19 cellular contexts compared by ENCODE assay signal in genomic region chr17:71378036-71378435, GRCh38.
A peak's percentile ranks its signal among the peaks of the same experiment; 100 is the strongest.
DNase-seq lines count a peak whose midpoint lies in the region; ATAC-seq, FAIRE-seq and TF ChIP-seq lines count a peak whose summit lies in the region.
"Had no signal": no experiment of that assay in that cellular context is flagged by ENCODE, and none has a peak within 500 bp of the region (broad histone marks: within the 10 kb centered on the region; RNA-seq: fewer than 3 reads in every experiment).

No MANE protein-coding gene starts in this region.

- H3K27me3 ChIP-seq in GM23338 (ENCODE audit: insufficient read depth) (no peaks in the 10 kb centered on the region), H1 (replicated peaks in 1 of 4; ENCODE audit: control insufficient read depth in 3 of 4, extremely low read depth in 1 of 4, insufficient read depth in 3 of 4, low read length in 3 of 4) (no peaks in the 10 kb centered on the region), osteoblast (ENCODE audit: insufficient read depth, low read length) (no peaks in the 10 kb centered on the region), adrenal gland (no peaks in the 10 kb centered on the region)
- no peaks in the 10 kb centered on the region for H3K27me3 ChIP-seq in CD4-positive, alpha-beta memory T cell (ENCODE audit: insufficient read depth, low read length)
- H3K27me3 ChIP-seq: BE2C had no signal

- H3K36me3 ChIP-seq in GM23338 (ENCODE audit: insufficient read depth) (no peaks in the 10 kb centered on the region), H1 (ENCODE audit: control insufficient read depth in 2 of 4, insufficient read depth in 4 of 4, low read length in 3 of 4) (no peaks in the 10 kb centered on the region), osteoblast (ENCODE audit: insufficient read depth, low read length) (no peaks in the 10 kb centered on the region), adrenal gland (replicated peaks in 1 of 2) (no peaks in the 10 kb centered on the region)
- H3K36me3 ChIP-seq in CD4-positive, alpha-beta memory T cell (ENCODE audit: insufficient read depth, low read length) = no peaks in the 10 kb centered on the region
- H3K36me3 ChIP-seq: BE2C, HAP-1 had no signal

- FAIRE-seq in H1 (lab: Jason Lieb, UNC) = no peak
- FAIRE-seq: G401.6 had no signal

- TF ChIP-seq CTCF in GM23338 (conservative IDR thresholded peaks at IDR 0.05; ENCODE audit: low read depth in 2 of 2) = no peak
- TF ChIP-seq CTCF in H1 (IDR thresholded peaks at IDR 0.05; ENCODE audit: control extremely low read depth in 1 of 3, insufficient read depth in 1 of 3, low read depth in 1 of 3, low read length in 3 of 3) = no peak
- TF ChIP-seq CTCF in osteoblast (IDR thresholded peaks at IDR 0.05; ENCODE audit: extremely low read depth, low read depth, low read length) = no peak
- TF ChIP-seq CTCF in adrenal gland (IDR thresholded peaks at IDR 0.05) = no peak

- no peak overlapping the region for H3K9ac ChIP-seq in H1 (replicated peaks in 1 of 4; ENCODE audit: extremely low read depth in 1 of 4, low read depth in 3 of 4, low read length in 3 of 4)

- no peak overlapping the region for H3K27ac Mint-ChIP-seq in GM23338
- no peak overlapping the region for H3K27ac Mint-ChIP-seq in CD4-positive, alpha-beta memory T cell

- ATAC-seq in GM23338 (no peak), GM21619 (IDR thresholded peaks at IDR 0.05; ENCODE audit: unreplicated experiment) (no peak)

- H3K4ac ChIP-seq in H1 (replicated peaks; ENCODE audit: insufficient read length, low read depth, low read length) = no peak overlapping the region

- intact Hi-C loops in adrenal gland (cut with DNase I) = no loop called here
- intact Hi-C loops in CD4-positive, alpha-beta memory T cell (cut with micrococcal nuclease) = no loop called here

- H4K8ac ChIP-seq in H1 (ENCODE audit: extremely low read depth, insufficient read depth, low read length) = no peak overlapping the region

- H4K20me1 ChIP-seq in GM23338 (replicated peaks; ENCODE audit: insufficient read depth) (no peaks in the 10 kb centered on the region), H1 (replicated peaks in 1 of 2; ENCODE audit: control insufficient read depth in 1 of 2, insufficient read depth in 2 of 2, low read length in 2 of 2) (no peaks in the 10 kb centered on the region), osteoblast (ENCODE audit: insufficient read depth, low read length) (no peaks in the 10 kb centered on the region)

- no peaks in the 10 kb centered on the region for H3K9me2 ChIP-seq in GM23338 (ENCODE audit: insufficient read depth)

- 84% methylated on average over 9 of the region's 9 CpGs; no CpG with 5 or more reads in 1 of the 2 experiments for WGBS in H1 (ENCODE audit: extremely low coverage in 1 of 2, insufficient coverage in 1 of 2, insufficient read length in 1 of 2, insufficient replicate concordance in 2 of 2, low coverage in 1 of 2, low lambda C conversion rate in 2 of 2, missing lambda C conversion rate in 1 of 2), 2 experiments
- 78 to 84% (median 79%) methylated on average over 9 of the region's 9 CpGs for WGBS in adrenal gland, 4 donors

- H3K23me2 ChIP-seq in H1 (ENCODE audit: low read depth, low read length) = no peaks in the 10 kb centered on the region

- no peak overlapping the region for H2BK5ac ChIP-seq in H1 (ENCODE audit: low read depth, low read length)

- no peaks in the 10 kb centered on the region for H3K4me1 Mint-ChIP-seq in GM23338
- H3K4me1 Mint-ChIP-seq in CD4-positive, alpha-beta memory T cell = no peaks in the 10 kb centered on the region

- H3K79me2 ChIP-seq in GM23338 (replicated peaks; ENCODE audit: insufficient read depth) = no peaks in the 10 kb centered on the region
- no peaks in the 10 kb centered on the region for H3K79me2 ChIP-seq in H1 (ENCODE audit: control insufficient read depth in 1 of 2, insufficient read depth in 2 of 2, low read length in 2 of 2)
- H3K79me2 ChIP-seq in osteoblast (ENCODE audit: insufficient read depth, low read length) = no peaks in the 10 kb centered on the region

- no peak overlapping the region for H2BK20ac ChIP-seq in H1 (ENCODE audit: low read length)

- CTCF ChIA-PET in H1 (lab: Charles Lee; ENCODE audit: partially characterized antibody) = interaction anchor here (0.7 kb wide), 1 partner anchor 289 kb away, joined by 3 read pairs; no protein-coding TSS in a partner anchor
- CTCF ChIA-PET in CD4-positive, alpha-beta memory T cell (lab: Charles Lee; ENCODE audit: partially characterized antibody) = no interaction called here

- H3K56ac ChIP-seq in H1 (replicated peaks; ENCODE audit: insufficient read length, low read depth, low read length) = no peak overlapping the region

- no peak overlapping the region for H2BK120ac ChIP-seq in H1 (replicated peaks; ENCODE audit: low read depth, low read length)

- H3K79me1 ChIP-seq in H1 (ENCODE audit: low read depth, low read length) = no peaks in the 10 kb centered on the region

- 0 out of 2 replicates have a peak overlapping the region, but pooled peaks have one; percentile 11 for H3K18ac ChIP-seq in H1 (ENCODE audit: extremely low read depth, low read length)

- H3K4me3 ChIP-seq in GM23338 = no peak overlapping the region
- H3K4me3 ChIP-seq in H1 (ENCODE audit: extremely low read depth in 1 of 4, insufficient read depth in 2 of 4, low read depth in 3 of 4, low read length in 4 of 4) = no peak overlapping the region
- peak overlapping the region; percentile 61 for H3K4me3 ChIP-seq in osteoblast (ENCODE audit: insufficient read depth, low read length)
- H3K4me3 ChIP-seq in adrenal gland = no peak overlapping the region
- no peak overlapping the region for H3K4me3 ChIP-seq in CD4-positive, alpha-beta memory T cell (ENCODE audit: low read length in 2 of 2)
- H3K4me3 ChIP-seq: HAP-1 had no signal

- H3K9me3 ChIP-seq in H1 (ENCODE audit: insufficient read depth in 2 of 2, low read depth in 1 of 2, low read length in 1 of 2) (peaks cover 2 to 4% of the 10 kb centered on the region in 2 experiments; a peak in 1 of 4 replicates), osteoblast (ENCODE audit: low read depth, low read length) (no peaks in the 10 kb centered on the region), adrenal gland (replicated peaks in 1 of 3) (no peaks in the 10 kb centered on the region)
- H3K9me3 ChIP-seq in CD4-positive, alpha-beta memory T cell (ENCODE audit: control insufficient read depth in 1 of 2, low read length in 2 of 2) = no peaks in the 10 kb centered on the region
- H3K9me3 ChIP-seq: BE2C had no signal

- H2AFZ ChIP-seq in GM23338 (peak overlapping the region; percentile 20; the same call in 1 of the 2 replicates), H1 (ENCODE audit: low read length) (0 out of 2 replicates have a peak overlapping the region, but pooled peaks have one; percentile 19), osteoblast (ENCODE audit: low read length) (peak overlapping the region; percentile 85)

- TF ChIP-seq EP300 in H1 (IDR thresholded peaks at IDR 0.05; ENCODE audit: borderline replicate concordance in 1 of 2, low read depth in 2 of 2, low read length in 2 of 2) = no peak

- no peak for TF ChIP-seq RAD21 in H1 (IDR thresholded peaks at IDR 0.05 in 1 of 2, conservative IDR thresholded peaks at IDR 0.05 in 1 of 2; ENCODE audit: low read depth in 2 of 2, low read length in 2 of 2)

- no peak overlapping the region for H3K4me3 Mint-ChIP-seq in GM23338
- H3K4me3 Mint-ChIP-seq in CD4-positive, alpha-beta memory T cell = no peak overlapping the region

- no peak for TF ChIP-seq POLR2A in H1 (IDR thresholded peaks at IDR 0.05; ENCODE audit: control extremely low read depth in 1 of 2, low read depth in 2 of 2, low read length in 2 of 2)
- no peak for TF ChIP-seq POLR2A in adrenal gland (IDR thresholded peaks at IDR 0.05)

- H3K27ac ChIP-seq in GM23338 (ENCODE audit: low read depth) = no peak overlapping the region
- no peak overlapping the region for H3K27ac ChIP-seq in H1 (ENCODE audit: low read depth, low read length)
- peak overlapping the region; percentile 38 for H3K27ac ChIP-seq in osteoblast (ENCODE audit: low read depth, low read length)
- H3K27ac ChIP-seq in adrenal gland = no peak overlapping the region
- H3K27ac ChIP-seq in CD4-positive, alpha-beta memory T cell (ENCODE audit: low read depth, low read length) = no peak overlapping the region

- no peak overlapping the region for H4K91ac ChIP-seq in H1 (replicated peaks; ENCODE audit: insufficient read length, low read length)

- H2AK5ac ChIP-seq in H1 (ENCODE audit: low read depth, low read length) = no peak overlapping the region

- H3K4me2 ChIP-seq in GM23338 = no peak overlapping the region
- no peak overlapping the region for H3K4me2 ChIP-seq in H1 (ENCODE audit: insufficient read depth in 1 of 2, low read depth in 2 of 2, low read length in 2 of 2)
- peak overlapping the region; percentile 82 for H3K4me2 ChIP-seq in osteoblast (ENCODE audit: insufficient read depth, low read length)

- no peak overlapping the region for H2BK15ac ChIP-seq in H1 (ENCODE audit: low read length)

- no peaks in the 10 kb centered on the region for H3K9me3 Mint-ChIP-seq in GM23338
- H3K9me3 Mint-ChIP-seq in CD4-positive, alpha-beta memory T cell = peaks cover 0 to 7% (median 3%) of the 10 kb centered on the region in 8 donors

- POLR2A ChIA-PET in H1 (lab: Charles Lee; ENCODE audit: partially characterized antibody) = no interaction called here
- POLR2A ChIA-PET in CD4-positive, alpha-beta memory T cell (lab: Charles Lee; ENCODE audit: partially characterized antibody) = no interaction called here

- no peak overlapping the region for H3K23ac ChIP-seq in H1 (ENCODE audit: insufficient read length)

- no peak overlapping the region for H2BK12ac ChIP-seq in H1 (ENCODE audit: low read depth, low read length)

- no peak overlapping the region for H4K5ac ChIP-seq in H1 (ENCODE audit: insufficient read length, low read depth, low read length)

- DNase-seq in AG20443 (ENCODE audit: low spot score) (peak; percentile 63), GM23338 (ENCODE audit: low spot score) (no peak), H1 (ENCODE audit: low read depth in 1 of 2, low spot score in 2 of 2) (no peak), osteoblast (ENCODE audit: insufficient read length, low spot score, missing footprints) (no peak), NCI-H2227 treated with DMSO at 0.1 percent for 48 hours (lab: John Stamatoyannopoulos, UW) (no peak), adrenal gland (no peak)
- DNase-seq in CD4-positive, alpha-beta memory T cell = no peak
- DNase-seq: BE2C, DMS 273 treated with DMSO at 0.1 percent for 48 hours, DMS79 treated with DMSO at 0.1 percent for 48 hours, Kasumi-1, NCI-H1694, NCI-H2081, NCI-H2171, NCI-H524 treated with DMSO at 0.1 percent for 48 hours, SHP77 had no signal

- no peak overlapping the region for H3K14ac ChIP-seq in H1 (ENCODE audit: insufficient read length)

- H3F3A ChIP-seq in GM23338 (replicated peaks; ENCODE audit: low read depth) = no peaks in the 10 kb centered on the region

- H3K4me1 ChIP-seq in GM23338 (ENCODE audit: insufficient read depth) (no peaks in the 10 kb centered on the region), H1 (replicated peaks in 1 of 4; ENCODE audit: control insufficient read depth in 3 of 4, insufficient read depth in 4 of 4, low read length in 3 of 4) (no peaks in the 10 kb centered on the region), osteoblast (ENCODE audit: insufficient read depth, low read length) (peaks cover 7% of the 10 kb centered on the region), adrenal gland (replicated peaks in 1 of 2) (no peaks in the 10 kb centered on the region)
- no peaks in the 10 kb centered on the region for H3K4me1 ChIP-seq in CD4-positive, alpha-beta memory T cell (ENCODE audit: insufficient read depth, low read length)
- H3K4me1 ChIP-seq: HAP-1 had no signal

- no peaks in the 10 kb centered on the region for H3K36me3 Mint-ChIP-seq in GM23338 (ENCODE audit: low read depth)
- no peaks in the 10 kb centered on the region for H3K36me3 Mint-ChIP-seq in CD4-positive, alpha-beta memory T cell

- no peaks in the 10 kb centered on the region for H3K27me3 Mint-ChIP-seq in GM23338 (ENCODE audit: insufficient read depth, low read depth, poor library complexity)
- H3K27me3 Mint-ChIP-seq in CD4-positive, alpha-beta memory T cell = no peaks in the 10 kb centered on the region

Comparison
In these comparisons a context has a peak if more than half of its experiments do, and no peak if none do; other contexts are left out.
1. H2AFZ ChIP-seq: peak in every context shown above with its lines; median percentile 85 in osteoblast; 20 in GM23338; 19 in H1.